In the genomic region with DNA sequence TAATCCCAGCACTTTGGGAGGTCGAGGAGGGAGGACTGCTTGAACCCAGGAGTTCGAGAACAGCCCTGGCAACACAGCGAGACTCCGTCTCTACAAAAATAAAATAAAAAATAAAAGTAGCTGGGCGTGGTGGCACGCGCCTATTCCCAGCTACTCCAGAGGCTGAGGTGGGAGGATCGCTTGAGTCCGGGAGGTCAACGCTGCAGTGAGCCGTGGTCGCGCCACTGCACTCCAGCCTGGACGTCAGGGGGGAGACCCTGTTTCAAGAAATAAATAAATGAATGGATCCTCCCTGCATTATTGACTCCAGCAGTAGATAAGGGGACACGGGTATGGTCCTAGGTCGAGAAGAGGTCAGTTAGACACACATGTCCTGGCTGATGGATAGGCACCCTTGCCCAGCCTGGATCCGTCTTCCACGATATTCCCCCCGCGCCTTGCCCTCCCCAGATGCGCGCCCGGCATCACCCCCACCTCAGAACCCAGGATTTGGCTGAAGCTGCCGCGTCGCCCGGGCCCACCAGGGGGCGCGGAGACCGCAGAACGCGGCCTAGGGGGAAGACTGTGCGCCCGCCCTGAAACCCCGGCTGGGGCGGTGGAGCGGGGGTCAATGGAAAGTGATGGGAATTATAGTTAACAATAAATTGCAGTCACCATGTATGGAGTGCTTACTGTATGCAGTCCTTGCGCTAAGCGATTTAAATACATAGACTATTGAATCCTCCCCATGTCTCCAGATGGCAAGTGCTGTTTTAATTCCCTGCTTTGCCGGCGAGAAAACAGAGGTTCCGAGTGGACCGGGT, we compare ENCODE assay signal across 1 cellular context.
TF ChIP-seq lines count a peak whose summit lies in the region.

No MANE protein-coding gene starts in this region.

TF ChIP-seq in HepG2, 621 proteins besides CTCF, POLR2A, EP300 and RAD21 (continued from another document and continues in another):
- TF ChIP-seq, protein P1, sequence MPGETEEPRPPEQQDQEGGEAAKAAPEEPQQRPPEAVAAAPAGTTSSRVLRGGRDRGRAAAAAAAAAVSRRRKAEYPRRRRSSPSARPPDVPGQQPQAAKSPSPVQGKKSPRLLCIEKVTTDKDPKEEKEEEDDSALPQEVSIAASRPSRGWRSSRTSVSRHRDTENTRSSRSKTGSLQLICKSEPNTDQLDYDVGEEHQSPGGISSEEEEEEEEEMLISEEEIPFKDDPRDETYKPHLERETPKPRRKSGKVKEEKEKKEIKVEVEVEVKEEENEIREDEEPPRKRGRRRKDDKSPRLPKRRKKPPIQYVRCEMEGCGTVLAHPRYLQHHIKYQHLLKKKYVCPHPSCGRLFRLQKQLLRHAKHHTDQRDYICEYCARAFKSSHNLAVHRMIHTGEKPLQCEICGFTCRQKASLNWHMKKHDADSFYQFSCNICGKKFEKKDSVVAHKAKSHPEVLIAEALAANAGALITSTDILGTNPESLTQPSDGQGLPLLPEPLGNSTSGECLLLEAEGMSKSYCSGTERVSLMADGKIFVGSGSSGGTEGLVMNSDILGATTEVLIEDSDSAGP (CRISPR knock-in tag; IDR thresholded peaks at IDR 0.05; ENCODE audit: borderline replicate concordance) = peak; percentile 52
- TF ChIP-seq TOE1 (CRISPR knock-in tag; IDR thresholded peaks at IDR 0.05) (no peak), GTF2F1 (IDR thresholded peaks at IDR 0.05; ENCODE audit: low read length) (no peak), ZNF615 (CRISPR knock-in tag; IDR thresholded peaks at IDR 0.05; ENCODE audit: borderline replicate concordance) (no peak), HNRNPK (IDR thresholded peaks at IDR 0.05; ENCODE audit: low read depth, low read length, poor library complexity, severe bottlenecking) (peak; percentile 28), NCOA2 (CRISPR knock-in tag; IDR thresholded peaks at IDR 0.05) (no peak), HINFP (CRISPR knock-in tag; IDR thresholded peaks at IDR 0.05; ENCODE audit: low read depth) (no peak), ZNF589 (CRISPR knock-in tag; conservative IDR thresholded peaks at IDR 0.05) (no peak), ZNF850 (CRISPR knock-in tag; conservative IDR thresholded peaks at IDR 0.05) (no peak), BORCS8-MEF2B (CRISPR knock-in tag; IDR thresholded peaks at IDR 0.05) (no peak; the same call in 1 of the 2 replicates), ZNF12 (CRISPR knock-in tag; IDR thresholded peaks at IDR 0.05) (no peak), ZBTB21 (CRISPR knock-in tag; IDR thresholded peaks at IDR 0.05) (no peak), ZNF253 (CRISPR knock-in tag; IDR thresholded peaks at IDR 0.05; ENCODE audit: borderline replicate concordance) (no peak), ZNF574 (CRISPR knock-in tag; IDR thresholded peaks at IDR 0.05) (peak; percentile 58), CENPX (CRISPR knock-in tag; IDR thresholded peaks at IDR 0.05) (no peak), MYPOP (CRISPR knock-in tag; IDR thresholded peaks at IDR 0.05) (peak; percentile 64; the same call in 1 of the 2 replicates), TEAD2 (CRISPR knock-in tag; IDR thresholded peaks at IDR 0.05) (no peak), KLF6 (CRISPR knock-in tag; IDR thresholded peaks at IDR 0.05) (no peak), HMG20A (CRISPR knock-in tag; IDR thresholded peaks at IDR 0.05; ENCODE audit: borderline replicate concordance) (no peak), TBX3 (IDR thresholded peaks at IDR 0.05; ENCODE audit: borderline replicate concordance) (no peak), ZNF747 (CRISPR knock-in tag; IDR thresholded peaks at IDR 0.05; ENCODE audit: borderline replicate concordance) (no peak), ZNF83 (CRISPR knock-in tag; IDR thresholded peaks at IDR 0.05; ENCODE audit: borderline replicate concordance) (no peak), ZNF549 (CRISPR knock-in tag; IDR thresholded peaks at IDR 0.05) (no peak), ZNF33B (CRISPR knock-in tag; IDR thresholded peaks at IDR 0.05) (no peak), REXO4 (CRISPR knock-in tag; IDR thresholded peaks at IDR 0.05; ENCODE audit: borderline replicate concordance) (no peak), MAZ (IDR thresholded peaks at IDR 0.05; ENCODE audit: borderline replicate concordance, low read depth, low read length) (peak; percentile 71; the same call in 1 of the 2 replicates), MAZ (CRISPR knock-in tag; IDR thresholded peaks at IDR 0.05; ENCODE audit: low read depth) (peak; percentile 72), ZNF367 (CRISPR knock-in tag; IDR thresholded peaks at IDR 0.05; ENCODE audit: borderline replicate concordance) (no peak), ZNF44 (CRISPR knock-in tag; IDR thresholded peaks at IDR 0.05) (no peak), CREB1 (IDR thresholded peaks at IDR 0.05) (no peak), CREB1 (CRISPR knock-in tag; IDR thresholded peaks at IDR 0.05) (peak; percentile 44; the same call in 1 of the 2 replicates), KMT2B (CRISPR knock-in tag; IDR thresholded peaks at IDR 0.05) (no peak), ZNF232 (CRISPR knock-in tag; IDR thresholded peaks at IDR 0.05; ENCODE audit: borderline replicate concordance) (peak; percentile 37; the same call in 1 of the 2 replicates), ZNF264 (CRISPR knock-in tag; IDR thresholded peaks at IDR 0.05) (no peak), HDAC6 (IDR thresholded peaks at IDR 0.05; ENCODE audit: low read depth, low read length) (no peak), ATF7-NPFF (CRISPR knock-in tag; IDR thresholded peaks at IDR 0.05; ENCODE audit: low read depth) (no peak), ZNF484 (CRISPR knock-in tag; IDR thresholded peaks at IDR 0.05; ENCODE audit: borderline replicate concordance, low read depth) (no peak), RFX5 (IDR thresholded peaks at IDR 0.05; ENCODE audit: low read depth, low read length) (no peak), POLR2AphosphoS5 (IDR thresholded peaks at IDR 0.05; ENCODE audit: low read depth, low read length) (no peak), ZNF468 (CRISPR knock-in tag; IDR thresholded peaks at IDR 0.05) (no peak), EEA1 (CRISPR knock-in tag; IDR thresholded peaks at IDR 0.05; ENCODE audit: borderline replicate concordance) (no peak), RBM22 (optimal IDR thresholded peaks at IDR 0.05; ENCODE audit: low read length) (no peak)
- TF ChIP-seq, protein P2, sequence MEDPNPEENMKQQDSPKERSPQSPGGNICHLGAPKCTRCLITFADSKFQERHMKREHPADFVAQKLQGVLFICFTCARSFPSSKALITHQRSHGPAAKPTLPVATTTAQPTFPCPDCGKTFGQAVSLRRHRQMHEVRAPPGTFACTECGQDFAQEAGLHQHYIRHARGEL (CRISPR knock-in tag; IDR thresholded peaks at IDR 0.05) = no peak
- TF ChIP-seq, protein P3, sequence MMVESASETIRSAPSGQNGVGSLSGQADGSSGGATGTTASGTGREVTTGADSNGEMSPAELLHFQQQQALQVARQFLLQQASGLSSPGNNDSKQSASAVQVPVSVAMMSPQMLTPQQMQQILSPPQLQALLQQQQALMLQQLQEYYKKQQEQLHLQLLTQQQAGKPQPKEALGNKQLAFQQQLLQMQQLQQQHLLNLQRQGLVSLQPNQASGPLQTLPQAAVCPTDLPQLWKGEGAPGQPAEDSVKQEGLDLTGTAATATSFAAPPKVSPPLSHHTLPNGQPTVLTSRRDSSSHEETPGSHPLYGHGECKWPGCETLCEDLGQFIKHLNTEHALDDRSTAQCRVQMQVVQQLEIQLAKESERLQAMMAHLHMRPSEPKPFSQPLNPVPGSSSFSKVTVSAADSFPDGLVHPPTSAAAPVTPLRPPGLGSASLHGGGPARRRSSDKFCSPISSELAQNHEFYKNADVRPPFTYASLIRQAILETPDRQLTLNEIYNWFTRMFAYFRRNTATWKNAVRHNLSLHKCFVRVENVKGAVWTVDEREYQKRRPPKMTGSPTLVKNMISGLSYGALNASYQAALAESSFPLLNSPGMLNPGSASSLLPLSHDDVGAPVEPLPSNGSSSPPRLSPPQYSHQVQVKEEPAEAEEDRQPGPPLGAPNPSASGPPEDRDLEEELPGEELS (CRISPR knock-in tag; IDR thresholded peaks at IDR 0.05) = no peak
- TF ChIP-seq, protein P4, sequence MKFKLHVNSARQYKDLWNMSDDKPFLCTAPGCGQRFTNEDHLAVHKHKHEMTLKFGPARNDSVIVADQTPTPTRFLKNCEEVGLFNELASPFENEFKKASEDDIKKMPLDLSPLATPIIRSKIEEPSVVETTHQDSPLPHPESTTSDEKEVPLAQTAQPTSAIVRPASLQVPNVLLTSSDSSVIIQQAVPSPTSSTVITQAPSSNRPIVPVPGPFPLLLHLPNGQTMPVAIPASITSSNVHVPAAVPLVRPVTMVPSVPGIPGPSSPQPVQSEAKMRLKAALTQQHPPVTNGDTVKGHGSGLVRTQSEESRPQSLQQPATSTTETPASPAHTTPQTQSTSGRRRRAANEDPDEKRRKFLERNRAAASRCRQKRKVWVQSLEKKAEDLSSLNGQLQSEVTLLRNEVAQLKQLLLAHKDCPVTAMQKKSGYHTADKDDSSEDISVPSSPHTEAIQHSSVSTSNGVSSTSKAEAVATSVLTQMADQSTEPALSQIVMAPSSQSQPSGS (CRISPR knock-in tag; IDR thresholded peaks at IDR 0.05) = 0 out of 2 replicates have a peak, but pooled peaks have one; percentile 29
- TF ChIP-seq, protein P5, sequence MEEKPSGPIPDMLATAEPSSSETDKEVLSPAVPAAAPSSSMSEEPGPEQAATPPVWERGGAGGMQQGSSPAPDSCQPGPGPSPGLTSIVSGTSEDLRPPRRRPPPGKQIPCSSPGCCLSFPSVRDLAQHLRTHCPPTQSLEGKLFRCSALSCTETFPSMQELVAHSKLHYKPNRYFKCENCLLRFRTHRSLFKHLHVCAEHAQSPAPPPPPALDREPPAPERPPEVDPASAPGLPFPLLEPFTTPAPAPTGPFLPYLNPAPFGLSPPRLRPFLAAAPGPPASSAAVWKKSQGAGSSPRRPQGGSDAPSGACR (CRISPR knock-in tag; IDR thresholded peaks at IDR 0.05) = no peak
- TF ChIP-seq, protein P6, sequence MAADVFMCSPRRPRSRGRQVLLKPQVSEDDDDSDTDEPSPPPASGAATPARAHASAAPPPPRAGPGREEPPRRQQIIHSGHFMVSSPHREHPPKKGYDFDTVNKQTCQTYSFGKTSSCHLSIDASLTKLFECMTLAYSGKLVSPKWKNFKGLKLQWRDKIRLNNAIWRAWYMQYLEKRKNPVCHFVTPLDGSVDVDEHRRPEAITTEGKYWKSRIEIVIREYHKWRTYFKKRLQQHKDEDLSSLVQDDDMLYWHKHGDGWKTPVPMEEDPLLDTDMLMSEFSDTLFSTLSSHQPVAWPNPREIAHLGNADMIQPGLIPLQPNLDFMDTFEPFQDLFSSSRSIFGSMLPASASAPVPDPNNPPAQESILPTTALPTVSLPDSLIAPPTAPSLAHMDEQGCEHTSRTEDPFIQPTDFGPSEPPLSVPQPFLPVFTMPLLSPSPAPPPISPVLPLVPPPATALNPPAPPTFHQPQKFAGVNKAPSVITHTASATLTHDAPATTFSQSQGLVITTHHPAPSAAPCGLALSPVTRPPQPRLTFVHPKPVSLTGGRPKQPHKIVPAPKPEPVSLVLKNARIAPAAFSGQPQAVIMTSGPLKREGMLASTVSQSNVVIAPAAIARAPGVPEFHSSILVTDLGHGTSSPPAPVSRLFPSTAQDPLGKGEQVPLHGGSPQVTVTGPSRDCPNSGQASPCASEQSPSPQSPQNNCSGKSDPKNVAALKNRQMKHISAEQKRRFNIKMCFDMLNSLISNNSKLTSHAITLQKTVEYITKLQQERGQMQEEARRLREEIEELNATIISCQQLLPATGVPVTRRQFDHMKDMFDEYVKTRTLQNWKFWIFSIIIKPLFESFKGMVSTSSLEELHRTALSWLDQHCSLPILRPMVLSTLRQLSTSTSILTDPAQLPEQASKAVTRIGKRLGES (CRISPR knock-in tag; IDR thresholded peaks at IDR 0.05; ENCODE audit: borderline replicate concordance) = no peak
